ENCODE assay signal across 1 cellular context in genomic region chr6:125956506-125957390, GRCh38.
A peak's percentile ranks its signal among the peaks of the same experiment; 100 is the strongest.
TF ChIP-seq lines count a peak whose summit lies in the region.

Gene HINT3 (plus strand): TSS chr6:125956770. CDS start chr6:125956978, 208 bp downstream.

TF ChIP-seq in HepG2, 621 proteins besides CTCF, POLR2A, EP300 and RAD21 (continued from another document and continues in another):
- TF ChIP-seq ZNF446 (CRISPR knock-in tag; IDR thresholded peaks at IDR 0.05) (peak; percentile 95), ZNF501 (CRISPR knock-in tag; IDR thresholded peaks at IDR 0.05) (peak; percentile 100), ATRX (CRISPR knock-in tag; IDR thresholded peaks at IDR 0.05; ENCODE audit: borderline replicate concordance) (no peak; the same call in 1 of the 2 replicates), SMAD1 (CRISPR knock-in tag; IDR thresholded peaks at IDR 0.05; ENCODE audit: borderline replicate concordance, low read depth) (peak; percentile 83; the same call in 1 of the 2 replicates), ZBTB46 (CRISPR knock-in tag; IDR thresholded peaks at IDR 0.05; ENCODE audit: borderline replicate concordance) (0 out of 2 replicates have a peak, but pooled peaks have one; percentile 54), RNF2 (conservative IDR thresholded peaks at IDR 0.05; ENCODE audit: low read depth) (peak; percentile 77), ZNF496 (CRISPR knock-in tag; IDR thresholded peaks at IDR 0.05; ENCODE audit: insufficient replicate concordance) (no peak), KDM6A (CRISPR knock-in tag; IDR thresholded peaks at IDR 0.05; ENCODE audit: low read depth) (no peak), ZNF280B (CRISPR knock-in tag; IDR thresholded peaks at IDR 0.05; ENCODE audit: borderline replicate concordance) (peak; percentile 98), TGIF2 (CRISPR knock-in tag; IDR thresholded peaks at IDR 0.05) (peak; percentile 99), GTF2F1 (IDR thresholded peaks at IDR 0.05; ENCODE audit: low read length) (no peak), TAF1 (CRISPR knock-in tag; IDR thresholded peaks at IDR 0.05) (peak; percentile 85), ZNF777 (CRISPR knock-in tag; IDR thresholded peaks at IDR 0.05) (peak; percentile 57), ZNF563 (CRISPR knock-in tag; IDR thresholded peaks at IDR 0.05) (peak; percentile 91), ZNF407 (CRISPR knock-in tag; IDR thresholded peaks at IDR 0.05; ENCODE audit: not compliant biosample characterization) (peak; percentile 99), SOX13 (IDR thresholded peaks at IDR 0.05) (peak; percentile 38; the same call in 1 of the 2 replicates), SOX13 (CRISPR knock-in tag; conservative IDR thresholded peaks at IDR 0.05 in 1 of 2, IDR thresholded peaks at IDR 0.05 in 1 of 2) (peak in 1 of 2 experiments; percentile 73; a peak in 2 of 4 replicates), CBX1 (IDR thresholded peaks at IDR 0.05; ENCODE audit: low read depth) (peak; percentile 97), ZNF784 (CRISPR knock-in tag; IDR thresholded peaks at IDR 0.05; ENCODE audit: borderline replicate concordance) (peak; percentile 95), TOE1 (CRISPR knock-in tag; IDR thresholded peaks at IDR 0.05) (no peak), CCAR2 (optimal IDR thresholded peaks at IDR 0.05; ENCODE audit: low read depth, low read length) (no peak), ZNF569 (CRISPR knock-in tag; IDR thresholded peaks at IDR 0.05; ENCODE audit: borderline replicate concordance) (peak; percentile 97; the same call in 1 of the 2 replicates), DRAP1 (CRISPR knock-in tag; IDR thresholded peaks at IDR 0.05) (peak; percentile 70), ZNF10 (CRISPR knock-in tag; IDR thresholded peaks at IDR 0.05; ENCODE audit: borderline replicate concordance, low read depth) (no peak), NFYB (CRISPR knock-in tag; IDR thresholded peaks at IDR 0.05) (peak; percentile 35; the same call in 1 of the 2 replicates), ZNF543 (CRISPR knock-in tag; IDR thresholded peaks at IDR 0.05) (peak; percentile 93), ZNF234 (CRISPR knock-in tag; conservative IDR thresholded peaks at IDR 0.05) (peak; percentile 95; the same call in 1 of the 2 replicates), EZH2 (conservative IDR thresholded peaks at IDR 0.05; ENCODE audit: low read depth, low read length) (no peak), PREB (CRISPR knock-in tag; IDR thresholded peaks at IDR 0.05) (peak; percentile 96; the same call in 1 of the 2 replicates), GRHL1 (CRISPR knock-in tag; conservative IDR thresholded peaks at IDR 0.05) (no peak), CREB1 (IDR thresholded peaks at IDR 0.05) (peak; percentile 98), CREB1 (CRISPR knock-in tag; IDR thresholded peaks at IDR 0.05) (peak; percentile 99), HNRNPH1 (optimal IDR thresholded peaks at IDR 0.05; ENCODE audit: low read depth, low read length) (no peak)
